ENCODE assay signal across 10 cellular contexts in genomic region chr17:16085066-16085699, GRCh38.
DNase-seq lines count a peak whose midpoint lies in the region; ATAC-seq, FAIRE-seq and TF ChIP-seq lines count a peak whose summit lies in the region.
"Had no signal": no experiment of that assay in that cellular context is flagged by ENCODE, and none has a peak within 500 bp of the region (broad histone marks: within the 10 kb centered on the region; RNA-seq: fewer than 3 reads in every experiment).

No MANE protein-coding gene starts in this region.

- no peak for TF ChIP-seq POLR2A in GM12891 (IDR thresholded peaks at IDR 0.05; ENCODE audit: low read depth, low read length)

- no peaks in the 10 kb centered on the region for H3K27me3 Mint-ChIP-seq in activated CD4-positive, alpha-beta memory T cell treated with anti-CD3 and anti-CD28 coated beads, Interleukin-2, amount 10 ng/mL, durations not matched to agents 7 days and 5 days
- H3K27me3 Mint-ChIP-seq in activated T-cell treated with anti-CD3 and anti-CD28 coated beads, Interleukin-2, amount 50 U/mL, for 4 hours (ENCODE audit: low read depth) = no peaks in the 10 kb centered on the region

- H3K4me1 Mint-ChIP-seq in activated CD4-positive, alpha-beta memory T cell treated with anti-CD3 and anti-CD28 coated beads, Interleukin-2, amount 10 ng/mL, durations not matched to agents 7 days and 5 days = peaks cover 18% of the 10 kb centered on the region
- peaks cover 21% of the 10 kb centered on the region for H3K4me1 Mint-ChIP-seq in activated T-cell treated with anti-CD3 and anti-CD28 coated beads, Interleukin-2, amount 50 U/mL, for 4 hours (ENCODE audit: low read depth)
- H3K4me1 Mint-ChIP-seq: endodermal cell had no signal

- CTCF ChIA-PET in activated CD4-positive, alpha-beta memory T cell treated with anti-CD3 and anti-CD28 coated beads, Interleukin-2, amount 10 ng/mL, durations not matched to agents 7 days and 5 days (lab: Charles Lee) = no interaction called here

- FAIRE-seq in GM12891 (lab: Jason Lieb, UNC) = peak; percentile 26

- DNase-seq in GM12891 (ENCODE audit: insufficient read length, low spot score) = no peak
- no peak for DNase-seq in activated CD4-positive, alpha-beta memory T cell treated with anti-CD3 and anti-CD28 coated beads, Interleukin-2, amount 10 ng/mL, durations not matched to agents 7 days and 5 days
- peak; percentile 94 for DNase-seq in fibroblast of peridontal ligament (ENCODE audit: extremely low read depth)
- peak; percentile 17 for DNase-seq in skeletal muscle cell (ENCODE audit: low read depth)
- no peak for DNase-seq in nucleus accumbens (lab: John Stamatoyannopoulos, UW)
- no peak for DNase-seq in activated T-cell treated with anti-CD3 and anti-CD28 coated beads, Interleukin-2, amount 50 U/mL, for 4 hours
- no peak for DNase-seq in activated CD4-positive, alpha-beta T cell treated with anti-CD3 and anti-CD28 coated beads, Interleukin-2, amount 50 U/mL, for 4 hours
- DNase-seq: endodermal cell, Karpas-422 had no signal

- H3K9me3 Mint-ChIP-seq in activated CD4-positive, alpha-beta memory T cell treated with anti-CD3 and anti-CD28 coated beads, Interleukin-2, amount 10 ng/mL, durations not matched to agents 7 days and 5 days = no peaks in the 10 kb centered on the region
- H3K9me3 Mint-ChIP-seq in activated T-cell treated with anti-CD3 and anti-CD28 coated beads, Interleukin-2, amount 50 U/mL, for 4 hours = no peaks in the 10 kb centered on the region

- H3K4me3 ChIP-seq in skeletal muscle cell (ENCODE audit: low read depth, low read length) = no peak overlapping the region

- POLR2A ChIA-PET in activated CD4-positive, alpha-beta memory T cell treated with anti-CD3 and anti-CD28 coated beads, Interleukin-2, amount 10 ng/mL, durations not matched to agents 7 days and 5 days (lab: Charles Lee) = no interaction called here

- no peak for ATAC-seq in HG02798 (IDR thresholded peaks at IDR 0.05; ENCODE audit: poor library complexity, unreplicated experiment)
- ATAC-seq in activated T-cell treated with anti-CD3 and anti-CD28 coated beads, Interleukin-2, amount 50 U/mL, for 4 hours = no peak

- no peak overlapping the region for H3K4me3 Mint-ChIP-seq in activated CD4-positive, alpha-beta memory T cell treated with anti-CD3 and anti-CD28 coated beads, Interleukin-2, amount 10 ng/mL, durations not matched to agents 7 days and 5 days
- no peak overlapping the region for H3K4me3 Mint-ChIP-seq in activated T-cell treated with anti-CD3 and anti-CD28 coated beads, Interleukin-2, amount 50 U/mL, for 4 hours
- H3K4me3 Mint-ChIP-seq: endodermal cell had no signal

- peaks cover 61% of the 10 kb centered on the region for H3K36me3 Mint-ChIP-seq in activated CD4-positive, alpha-beta memory T cell treated with anti-CD3 and anti-CD28 coated beads, Interleukin-2, amount 10 ng/mL, durations not matched to agents 7 days and 5 days (ENCODE audit: low read depth)
- H3K36me3 Mint-ChIP-seq in activated T-cell treated with anti-CD3 and anti-CD28 coated beads, Interleukin-2, amount 50 U/mL, for 4 hours (ENCODE audit: insufficient read depth) = peaks cover 39% of the 10 kb centered on the region

- H3K27ac Mint-ChIP-seq in activated CD4-positive, alpha-beta memory T cell treated with anti-CD3 and anti-CD28 coated beads, Interleukin-2, amount 10 ng/mL, durations not matched to agents 7 days and 5 days = peak overlapping the region; percentile 7
- H3K27ac Mint-ChIP-seq: endodermal cell had no signal

TF ChIP-seq in GM12891, 5 proteins besides CTCF, POLR2A, EP300 and RAD21:
- TF ChIP-seq SPI1 (IDR thresholded peaks at IDR 0.05; ENCODE audit: low read depth, low read length) (no peak), PAX5 (IDR thresholded peaks at IDR 0.05; ENCODE audit: insufficient read depth, low read length, severe bottlenecking) (no peak)

Comparison
In these comparisons a context has a peak if more than half of its experiments do, and no peak if none do; other contexts are left out.
1. DNase-seq: peak in fibroblast of peridontal ligament (single experiment) and skeletal muscle cell (single experiment); none in GM12891 (single experiment), activated CD4-positive, alpha-beta memory T cell treated with anti-CD3 and anti-CD28 coated beads, Interleukin-2, amount 10 ng/mL, durations not matched to agents 7 days and 5 days (single experiment), nucleus accumbens (0 of 56), activated T-cell treated with anti-CD3 and anti-CD28 coated beads, Interleukin-2, amount 50 U/mL, for 4 hours (single experiment) and activated CD4-positive, alpha-beta T cell treated with anti-CD3 and anti-CD28 coated beads, Interleukin-2, amount 50 U/mL, for 4 hours (0 of 2).